17 cellular contexts compared by ENCODE assay signal in the genomic region with DNA sequence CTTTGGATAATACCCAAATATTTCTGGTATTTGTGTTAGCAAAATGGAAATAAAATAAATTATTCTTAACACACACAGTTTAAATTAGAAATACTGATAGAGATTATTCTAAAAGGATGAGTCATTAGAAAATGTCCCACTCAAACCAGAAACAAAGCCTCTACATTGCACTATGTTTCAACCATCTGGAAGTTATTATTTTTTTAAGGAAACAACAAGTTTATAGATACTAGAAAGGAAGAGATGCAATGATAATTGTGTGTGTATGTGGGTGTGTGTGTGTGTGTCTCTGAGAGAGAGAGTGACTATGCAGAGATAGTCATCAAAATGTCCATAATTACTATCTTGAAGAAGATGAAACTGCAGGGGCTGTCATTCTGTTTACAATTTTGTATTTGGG.
DNase-seq lines count a peak whose midpoint lies in the region; ATAC-seq and TF ChIP-seq lines count a peak whose summit lies in the region.
"Had no signal": no experiment of that assay in that cellular context is flagged by ENCODE, and none has a peak within 500 bp of the region (broad histone marks: within the 10 kb centered on the region; RNA-seq: fewer than 3 reads in every experiment).

No MANE protein-coding gene starts in this region.

- no peaks in the 10 kb centered on the region for H3K4me1 ChIP-seq in transverse colon

- no peaks in the 10 kb centered on the region for H3K36me3 ChIP-seq in transverse colon

- no peak for ATAC-seq in GM21360 (IDR thresholded peaks at IDR 0.05; ENCODE audit: unreplicated experiment)
- ATAC-seq: Right ventricle myocardium inferior had no signal

- no peak overlapping the region for H3K27ac ChIP-seq in transverse colon

- DNase-seq in AG09309 (ENCODE audit: low read depth) (peak; percentile 63), HS-5 (ENCODE audit: low read depth) (peak; percentile 11), choroid plexus epithelial cell (ENCODE audit: low read depth) (peak; percentile 2), foreskin fibroblast (peak; percentile 7 to 66), hippocampal formation (lab: John Stamatoyannopoulos, UW) (no peak), transverse colon (no peak), DMS153 (lab: John Stamatoyannopoulos, UW) (no peak)
- DNase-seq: 8988T, C1 segment of cervical spinal cord, HCEC 1CT, KBM-7, NCI-H1092, NCI-H146, NCI-H2081, NCI-H510A had no signal

- H3K4me3 ChIP-seq in AG09309 (ENCODE audit: control insufficient read depth, low read depth, low read length) (no peak overlapping the region), choroid plexus epithelial cell (ENCODE audit: low read depth, low read length) (no peak overlapping the region), foreskin fibroblast (ENCODE audit: low read depth in 1 of 2, low read length in 2 of 2) (no peak overlapping the region), transverse colon (no peak overlapping the region)

- no peaks in the 10 kb centered on the region for H3K9me3 ChIP-seq in transverse colon

- no peak for TF ChIP-seq EP300 in transverse colon (IDR thresholded peaks at IDR 0.05; ENCODE audit: low read depth)

- in situ Hi-C loops in transverse colon (cut with MboI; ENCODE audit: low pct_ligation_motif_present in 1 of 4, low pct_unique_long_range_greater_than_20kb in 1 of 4, low sequenced_read_pairs in 3 of 4): no loop called here

- intact Hi-C loops in transverse colon (cut with DNase I; ENCODE audit: low total_unique reads): no loop called here

- TF ChIP-seq POLR2A in transverse colon (IDR thresholded peaks at IDR 0.05): no peak

- TF ChIP-seq CTCF in AG09309 (IDR thresholded peaks at IDR 0.05; ENCODE audit: control insufficient read depth, insufficient read depth, low read depth, low read length, missing control alignments): no peak
- no peak for TF ChIP-seq CTCF in choroid plexus epithelial cell (conservative IDR thresholded peaks at IDR 0.05; ENCODE audit: low read depth, low read length)
- no peak for TF ChIP-seq CTCF in foreskin fibroblast (IDR thresholded peaks at IDR 0.05; ENCODE audit: low read depth, low read length)
- no peak for TF ChIP-seq CTCF in transverse colon (IDR thresholded peaks at IDR 0.05)

- H3K27me3 ChIP-seq in transverse colon: no peaks in the 10 kb centered on the region

Comparison
In these comparisons a context has a peak if more than half of its experiments do, and no peak if none do; other contexts are left out.
1. DNase-seq: peak in AG09309 (single experiment), HS-5 (single experiment), choroid plexus epithelial cell (single experiment) and foreskin fibroblast (2 of 2); none in hippocampal formation (0 of 2), transverse colon (single experiment) and DMS153 (single experiment).